In genomic region chr1:224205438-224205840, GRCh38 we compare ENCODE assay signal across 8 cellular contexts. TPM values are rescaled to one million over a fixed set of nuclear protein-coding genes. Genes with fewer than 3 reads are reported as not detected.
DNase-seq lines count a peak whose midpoint lies in the region; ATAC-seq and TF ChIP-seq lines count a peak whose summit lies in the region.

No MANE protein-coding gene starts in this region.

- DNase-seq in AG04449 (ENCODE audit: low read depth, low spot score): no peak
- DNase-seq in PC-3: peak; percentile 86
- DNase-seq in naive thymus-derived CD8-positive, alpha-beta T cell: no peak
- no peak for DNase-seq in NCI-H2029 treated with DMSO at 0.1 percent for 48 hours (lab: John Stamatoyannopoulos, UW)

- H3F3A ChIP-seq in PC-3 (ENCODE audit: low read length, unreplicated experiment): peaks cover 14% of the 10 kb centered on the region

- TF ChIP-seq CTCF in AG04449 (IDR thresholded peaks at IDR 0.05; ENCODE audit: insufficient read depth, low read length, missing control alignments) (no peak), PC-3 (conservative IDR thresholded peaks at IDR 0.05; ENCODE audit: low read depth, low read length) (no peak), brain (conservative IDR thresholded peaks at IDR 0.05) (no peak)

- H3K36me3 Mint-ChIP-seq in brain: peaks cover 9% of the 10 kb centered on the region
- H3K36me3 Mint-ChIP-seq in naive thymus-derived CD8-positive, alpha-beta T cell: no peaks in the 10 kb centered on the region

- H3K4me3 ChIP-seq in AG04449 (ENCODE audit: low read depth, low read length) (peak overlapping the region; percentile 27; the same call in 1 of the 2 replicates), PC-3 (ENCODE audit: low read length) (peak overlapping the region; percentile 51)

- ATAC-seq in GM19372 (IDR thresholded peaks at IDR 0.05; ENCODE audit: low read depth, unreplicated experiment) (peak; percentile 42), PC-3 (peak; percentile 69), GM19455 (IDR thresholded peaks at IDR 0.05; ENCODE audit: unreplicated experiment) (no peak), HG02678 (IDR thresholded peaks at IDR 0.05; ENCODE audit: unreplicated experiment) (no peak)
- ATAC-seq in naive thymus-derived CD8-positive, alpha-beta T cell: peak; percentile 44 to 48

- peak overlapping the region; percentile 64 for H2AFZ ChIP-seq in PC-3 (ENCODE audit: low read length)

- H4K20me1 ChIP-seq in PC-3 (ENCODE audit: low read length): no peaks in the 10 kb centered on the region

- H3K9me3 Mint-ChIP-seq in brain: no peaks in the 10 kb centered on the region
- no peaks in the 10 kb centered on the region for H3K9me3 Mint-ChIP-seq in naive thymus-derived CD8-positive, alpha-beta T cell

- peak overlapping the region; percentile 84 for H3K9ac ChIP-seq in PC-3 (ENCODE audit: low read length)

- peak overlapping the region; percentile 13 to 84 (median 47) for H3K27ac Mint-ChIP-seq in brain
- H3K27ac Mint-ChIP-seq in naive thymus-derived CD8-positive, alpha-beta T cell: peak overlapping the region in 6 of 10 donors; percentile 18 to 86 (median 59)

- BruUV-seq in PC-3 (replicated peaks; lab: Mats Ljungman, UMichigan): no TSS peak

- H3K79me2 ChIP-seq in PC-3 (ENCODE audit: low read length): no peaks in the 10 kb centered on the region

- H3K27me3 Mint-ChIP-seq in brain: no peaks in the 10 kb centered on the region
- H3K27me3 Mint-ChIP-seq in naive thymus-derived CD8-positive, alpha-beta T cell: no peaks in the 10 kb centered on the region

- H3K9me3 ChIP-seq in PC-3 (ENCODE audit: low read length): no peaks in the 10 kb centered on the region

- H3K9me2 ChIP-seq in PC-3 (replicated peaks; ENCODE audit: low read length): no peaks in the 10 kb centered on the region

- no peaks in the 10 kb centered on the region for H3K36me3 ChIP-seq in PC-3 (ENCODE audit: low read depth, low read length)

- H3K4me3 Mint-ChIP-seq in brain: peak overlapping the region in 1 of 5 experiments; percentile 32
- H3K4me3 Mint-ChIP-seq in naive thymus-derived CD8-positive, alpha-beta T cell: peak overlapping the region in 9 of 10 donors; percentile 21 to 77 (median 58)

- peak overlapping the region; percentile 98 for H3K27ac ChIP-seq in PC-3 (ENCODE audit: low read length)

- H3K4me1 ChIP-seq in PC-3 (ENCODE audit: insufficient read depth, low read length): peaks cover 30% of the 10 kb centered on the region

- intact Hi-C loops in PC-3 (cut with micrococcal nuclease): no loop called here

- POLR2A ChIA-PET in AG04449 (lab: Yijun Ruan, JAX) (interaction anchor here (1.2 kb wide), 1 partner anchor 23 kb away, joined by 6 read pairs; the partner anchor contains the start of gene DEGS1), PC-3 (lab: Charles Lee; ENCODE audit: unreplicated experiment) (interaction anchor here (0.6 kb wide), 1 partner anchor 10 kb away, joined by 4 read pairs; no protein-coding TSS in a partner anchor)
- POLR2A ChIA-PET in naive thymus-derived CD8-positive, alpha-beta T cell (lab: Charles Lee): no interaction called here

- CTCF ChIA-PET in AG04449 (lab: Yijun Ruan, JAX): interaction anchor here (1.0 to 1.4 kb wide), 3 partner anchors 10 to 129 kb away, joined by 3 to 4 read pairs (median 3); no protein-coding TSS in a partner anchor
- CTCF ChIA-PET in PC-3 (lab: Charles Lee): interaction anchor here (0.6 kb wide), 1 partner anchor 710 kb away, joined by 3 read pairs; no protein-coding TSS in a partner anchor

- no peaks in the 10 kb centered on the region for H3K27me3 ChIP-seq in PC-3 (ENCODE audit: low read length)

- peaks cover 34% of the 10 kb centered on the region for H3K4me1 Mint-ChIP-seq in brain
- H3K4me1 Mint-ChIP-seq in naive thymus-derived CD8-positive, alpha-beta T cell: peaks cover 4 to 32% (median 9%) of the 10 kb centered on the region in 4 donors

- peak overlapping the region; percentile 82 for H3K4me2 ChIP-seq in PC-3 (ENCODE audit: low read length)

RNA-seq across cellular contexts. Expression of gene DEGS1, which starts 22.4 kb away (rescaled TPM):
- 71.3 and 72.2 TPM in 2 replicates for total RNA-seq in PC-3 (2014; rRNA removed)
- 47.3 TPM for polyA plus RNA-seq in brain (ENCODE audit: insufficient read depth, low read depth, low replicate concordance)
- 10 to 100 TPM; 35.0 to 35.2 TPM for total RNA-seq in naive thymus-derived CD8-positive, alpha-beta T cell
- 10 to 100 TPM; 49.0 to 77.9 (median 63.4) TPM for polyA plus RNA-seq in naive thymus-derived CD8-positive, alpha-beta T cell

Comparison
In these comparisons a context has a peak if more than half of its experiments do, and no peak if none do; other contexts are left out.
1. ATAC-seq: peak in GM19372 (single experiment), PC-3 (single experiment) and naive thymus-derived CD8-positive, alpha-beta T cell (2 of 2); none in GM19455 (single experiment) and HG02678 (single experiment).